1 cellular context compared by ENCODE assay signal in the genomic region with DNA sequence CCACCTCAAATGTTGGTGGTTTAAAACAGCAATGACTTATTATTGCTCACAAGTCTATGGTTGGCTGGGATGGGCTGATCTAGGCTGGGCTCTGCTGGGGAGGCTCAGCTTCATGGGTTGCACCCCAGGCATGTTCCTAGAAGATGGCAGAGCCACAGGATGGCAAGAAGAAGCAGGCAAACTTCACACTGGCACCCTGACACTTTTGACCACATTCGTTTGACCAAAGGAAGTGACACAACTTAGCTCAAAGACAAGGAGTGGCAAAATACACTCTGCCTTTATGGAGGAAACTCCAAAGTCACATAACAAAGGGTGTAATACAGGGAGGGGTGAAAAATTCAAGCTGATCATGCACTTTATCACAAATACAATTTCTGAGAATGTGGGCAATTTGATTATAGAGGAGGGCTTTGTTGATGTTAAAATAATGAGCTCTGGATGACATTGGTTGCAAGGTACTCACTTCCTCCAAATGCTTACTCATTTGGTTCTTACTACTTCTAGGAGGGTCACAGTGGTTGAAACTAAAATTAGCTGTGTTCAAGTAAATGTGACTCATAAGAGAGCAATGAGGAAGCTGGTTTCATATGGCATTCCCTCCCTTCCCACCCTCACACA.
TF ChIP-seq lines count a peak whose summit lies in the region.

No MANE protein-coding gene starts in this region.

TF ChIP-seq in GM12878, 131 proteins besides CTCF, POLR2A, EP300 and RAD21 (continued from another document):
- TF ChIP-seq, protein P1, sequence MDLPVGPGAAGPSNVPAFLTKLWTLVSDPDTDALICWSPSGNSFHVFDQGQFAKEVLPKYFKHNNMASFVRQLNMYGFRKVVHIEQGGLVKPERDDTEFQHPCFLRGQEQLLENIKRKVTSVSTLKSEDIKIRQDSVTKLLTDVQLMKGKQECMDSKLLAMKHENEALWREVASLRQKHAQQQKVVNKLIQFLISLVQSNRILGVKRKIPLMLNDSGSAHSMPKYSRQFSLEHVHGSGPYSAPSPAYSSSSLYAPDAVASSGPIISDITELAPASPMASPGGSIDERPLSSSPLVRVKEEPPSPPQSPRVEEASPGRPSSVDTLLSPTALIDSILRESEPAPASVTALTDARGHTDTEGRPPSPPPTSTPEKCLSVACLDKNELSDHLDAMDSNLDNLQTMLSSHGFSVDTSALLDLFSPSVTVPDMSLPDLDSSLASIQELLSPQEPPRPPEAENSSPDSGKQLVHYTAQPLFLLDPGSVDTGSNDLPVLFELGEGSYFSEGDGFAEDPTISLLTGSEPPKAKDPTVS (IDR thresholded peaks at IDR 0.05; ENCODE audit: low read depth, low read length) = no peak
- TF ChIP-seq POLR2AphosphoS5 (IDR thresholded peaks at IDR 0.05; ENCODE audit: low read length) (no peak), FOXM1 (IDR thresholded peaks at IDR 0.05; ENCODE audit: low read depth, low read length) (peak; percentile 74; the same call in 1 of the 2 replicates), SKIL (IDR thresholded peaks at IDR 0.05; ENCODE audit: low read depth, poor library complexity, severe bottlenecking) (no peak), GATAD2B (conservative IDR thresholded peaks at IDR 0.05; ENCODE audit: low read depth) (no peak), ETV6 (conservative IDR thresholded peaks at IDR 0.05 in 1 of 2, IDR thresholded peaks at IDR 0.05 in 1 of 2; ENCODE audit: borderline replicate concordance in 1 of 2, low read depth in 1 of 2) (peak in 1 of 2 experiments; percentile 76; a peak in 2 of 4 replicates), JUNB (IDR thresholded peaks at IDR 0.05) (peak; percentile 95), STAT3 (IDR thresholded peaks at IDR 0.05; ENCODE audit: low read depth, low read length) (0 out of 2 replicates have a peak, but pooled peaks have one; percentile 50), POU2F2 (IDR thresholded peaks at IDR 0.05; ENCODE audit: borderline replicate concordance, low read depth, low read length) (0 out of 3 replicates have a peak, but pooled peaks have one; percentile 25), ZZZ3 (IDR thresholded peaks at IDR 0.05; ENCODE audit: control insufficient read depth, insufficient read length, low read depth) (no peak), BACH1 (IDR thresholded peaks at IDR 0.05; ENCODE audit: borderline replicate concordance) (peak; percentile 65; the same call in 1 of the 2 replicates), ZBED1 (IDR thresholded peaks at IDR 0.05; ENCODE audit: borderline replicate concordance) (peak; percentile 69; the same call in 1 of the 2 replicates), PAX5 (IDR thresholded peaks at IDR 0.05; ENCODE audit: borderline replicate concordance, low read depth, low read length) (peak; percentile 76; the same call in 1 of the 2 replicates)
